Comparison of ENCODE assay signal across 33 cellular contexts in genomic region chr10:78613132-78613531, GRCh38.
DNase-seq lines count a peak whose midpoint lies in the region; ATAC-seq, FAIRE-seq and TF ChIP-seq lines count a peak whose summit lies in the region.
"Had no signal": no experiment of that assay in that cellular context is flagged by ENCODE, and none has a peak within 500 bp of the region (broad histone marks: within the 10 kb centered on the region; RNA-seq: fewer than 3 reads in every experiment).

No MANE protein-coding gene starts in this region.

- CTCF ChIA-PET in HEK293 (lab: Yijun Ruan, JAX): no interaction called here

- H3K4me3 Mint-ChIP-seq in memory B cell: no peak overlapping the region
- H3K4me3 Mint-ChIP-seq in naive thymus-derived CD8-positive, alpha-beta T cell: no peak overlapping the region
- H3K4me3 Mint-ChIP-seq: B cell; CD14-positive monocyte; CD4-positive, alpha-beta memory T cell; CD4-positive, alpha-beta T cell; CD8-positive, alpha-beta memory T cell; CD8-positive, alpha-beta T cell had no signal

- no peak overlapping the region for H3K27ac ChIP-seq in HEK293 (ENCODE audit: extremely low read depth, low read depth, low read length)
- H3K27ac ChIP-seq: 22Rv1; A549; BLaER1; BLaER1 treated with 17β-estradiol and CSF1 and Interleukin-3, amounts not matched to agents 10 nM and 100 nM; C4-2B had no signal

- no peak for FAIRE-seq in GM12891 (lab: Jason Lieb, UNC)
- FAIRE-seq: A204.1, A549, D721Med had no signal

- peak overlapping the region; percentile 35 for H3K27ac Mint-ChIP-seq in memory B cell
- H3K27ac Mint-ChIP-seq in naive thymus-derived CD8-positive, alpha-beta T cell: no peak overlapping the region
- H3K27ac Mint-ChIP-seq: B cell; CD14-positive monocyte; CD4-positive, alpha-beta memory T cell; CD4-positive, alpha-beta T cell; CD4-positive, CD25-positive, alpha-beta regulatory T cell; CD8-positive, alpha-beta T cell had no signal

- H3K27me3 Mint-ChIP-seq in memory B cell: peaks cover 20% of the 10 kb centered on the region
- peaks cover 10 to 51% (median 22%) of the 10 kb centered on the region in 5 donors for H3K27me3 Mint-ChIP-seq in naive thymus-derived CD8-positive, alpha-beta T cell

- no peaks in the 10 kb centered on the region for H3K36me3 ChIP-seq in HEK293 (ENCODE audit: control insufficient read depth in 2 of 2, insufficient read depth in 1 of 2, low read length in 2 of 2)
- H3K36me3 ChIP-seq: BE2C; BLaER1; BLaER1 treated with 17β-estradiol and CSF1 and Interleukin-3, amounts not matched to agents 10 nM and 100 nM had no signal

- H3K9me3 Mint-ChIP-seq in memory B cell: peaks cover 9% of the 10 kb centered on the region
- peaks cover 6 to 21% (median 14%) of the 10 kb centered on the region in 9 donors for H3K9me3 Mint-ChIP-seq in naive thymus-derived CD8-positive, alpha-beta T cell

- DNase-seq in memory B cell (ENCODE audit: low spot score in 2 of 2) (no peak), GM12891 (ENCODE audit: insufficient read length, low spot score) (no peak)
- DNase-seq in naive thymus-derived CD8-positive, alpha-beta T cell: no peak
- DNase-seq: 8988T; ACHN; AML-193; BE2C; C1 segment of cervical spinal cord; Caco-2; Calu3; CD4-positive, alpha-beta memory T cell; CD4-positive, alpha-beta T cell; CD4-positive, CD25-positive, alpha-beta regulatory T cell; CD8-positive, alpha-beta memory T cell; COR-L47; DMS 273 treated with DMSO at 0.1 percent for 48 hours; DMS153; DMS53; DMS79; DMS79 treated with DMSO at 0.1 percent for 48 hours; DND-41; EL had no signal

- no peaks in the 10 kb centered on the region for H3K9me3 ChIP-seq in HEK293 (ENCODE audit: control insufficient read depth, insufficient read depth, low read depth, low read length)

- no peaks in the 10 kb centered on the region for H3K4me1 Mint-ChIP-seq in memory B cell
- H3K4me1 Mint-ChIP-seq in naive thymus-derived CD8-positive, alpha-beta T cell: peaks cover 0 to 2% (median 0%) of the 10 kb centered on the region in 4 donors
- H3K4me1 Mint-ChIP-seq: B cell; CD14-positive monocyte; CD4-positive, alpha-beta memory T cell; CD4-positive, CD25-positive, alpha-beta regulatory T cell; CD8-positive, alpha-beta memory T cell had no signal

- ATAC-seq in memory B cell (ENCODE audit: low read depth): no peak
- no peak for ATAC-seq in naive thymus-derived CD8-positive, alpha-beta T cell
- ATAC-seq: A549; CD8-positive, alpha-beta T cell had no signal

- peaks cover 4% of the 10 kb centered on the region for H3K36me3 Mint-ChIP-seq in memory B cell
- H3K36me3 Mint-ChIP-seq in naive thymus-derived CD8-positive, alpha-beta T cell: peaks cover 0 to 10% (median 4%) of the 10 kb centered on the region in 3 donors
- H3K36me3 Mint-ChIP-seq: CD14-positive monocyte; CD4-positive, CD25-positive, alpha-beta regulatory T cell; CD8-positive, alpha-beta T cell had no signal

- no peak overlapping the region for H3K4me3 ChIP-seq in HEK293 (ENCODE audit: low read depth, low read length)
- H3K4me3 ChIP-seq: A549; BLaER1; BLaER1 treated with 17β-estradiol and CSF1 and Interleukin-3, amounts not matched to agents 10 nM and 100 nM had no signal

- POLR2A ChIA-PET in HEK293 (lab: Yijun Ruan, JAX): no interaction called here
- POLR2A ChIA-PET in naive thymus-derived CD8-positive, alpha-beta T cell (lab: Charles Lee): interaction anchor here (0.7 kb wide), 1 partner anchor 583 kb away, joined by 3 read pairs; no protein-coding TSS in a partner anchor

- no peak for TF ChIP-seq CTCF in HEK293 (tag by site-specific recombination; IDR thresholded peaks at IDR 0.05)

- no peak for TF ChIP-seq POLR2A in GM12891 (IDR thresholded peaks at IDR 0.05; ENCODE audit: low read depth, low read length)

- 0 out of 2 replicates have a peak, but pooled peaks cover 3% of the 10 kb centered on the region for H3K4me1 ChIP-seq in HEK293 (ENCODE audit: control insufficient read depth, insufficient read depth, low read length)
- H3K4me1 ChIP-seq: A549; BLaER1; BLaER1 treated with 17β-estradiol and CSF1 and Interleukin-3, amounts not matched to agents 10 nM and 100 nM; Caco-2 had no signal

TF ChIP-seq in HEK293, 187 proteins besides CTCF, POLR2A, EP300 and RAD21:
- TF ChIP-seq PRDM1 (tag by site-specific recombination; IDR thresholded peaks at IDR 0.05): no peak
- peak; percentile 91 for TF ChIP-seq ZNF366 (tag by site-specific recombination; conservative IDR thresholded peaks at IDR 0.05)
TF ChIP-seq in HEK293: peak in this region for 1.

TF ChIP-seq in GM12891, 5 proteins besides CTCF, POLR2A, EP300 and RAD21:
- TF ChIP-seq POLR2AphosphoS5 (IDR thresholded peaks at IDR 0.05; ENCODE audit: low read depth, low read length) (no peak), SPI1 (IDR thresholded peaks at IDR 0.05; ENCODE audit: low read depth, low read length) (no peak), TAF1 (IDR thresholded peaks at IDR 0.05; ENCODE audit: low read depth, low read length) (no peak), PAX5 (IDR thresholded peaks at IDR 0.05; ENCODE audit: insufficient read depth, low read length, severe bottlenecking) (no peak), POU2F2 (IDR thresholded peaks at IDR 0.05; ENCODE audit: low read depth, low read length) (no peak)
